ENCODE assay signal across 13 cellular contexts in the genomic region with DNA sequence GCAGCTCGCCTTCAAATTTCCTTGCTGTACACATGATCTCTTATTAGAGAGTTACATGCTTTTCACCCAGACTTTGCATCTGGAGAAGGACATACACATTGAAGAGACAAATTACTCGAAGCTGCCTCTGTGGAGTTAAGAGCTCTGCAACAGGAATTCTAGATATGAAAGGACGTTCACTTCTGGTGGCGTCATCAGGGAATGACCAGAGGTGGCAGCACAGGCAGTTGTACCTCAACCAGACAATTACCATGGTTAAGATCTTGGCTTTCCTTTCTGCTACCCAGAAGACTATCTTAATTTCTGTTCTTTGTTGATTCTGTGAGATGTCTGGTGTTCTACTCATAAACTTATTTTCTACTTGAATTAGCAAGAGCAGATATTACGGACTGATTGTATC. TPM values are rescaled to one million over a fixed set of nuclear protein-coding genes. Genes with fewer than 3 reads are reported as not detected.
A peak's percentile ranks its signal among the peaks of the same experiment; 100 is the strongest.
DNase-seq lines count a peak whose midpoint lies in the region; ATAC-seq and TF ChIP-seq lines count a peak whose summit lies in the region.
"Had no signal": no experiment of that assay in that cellular context is flagged by ENCODE, and none has a peak within 500 bp of the region (broad histone marks: within the 10 kb centered on the region; RNA-seq: fewer than 3 reads in every experiment).

No MANE protein-coding gene starts in this region.

- no peak overlapping the region for H3K27ac Mint-ChIP-seq in chondrocyte (ENCODE audit: unreplicated experiment)
- no peak overlapping the region for H3K27ac Mint-ChIP-seq in activated CD4-positive, alpha-beta T cell treated with anti-CD3 and anti-CD28 coated beads, Interleukin-2, amount 10 ng/mL, durations not matched to agents 7 days and 5 days
- H3K27ac Mint-ChIP-seq: activated T-helper 17 cell treated with anti-CD3 and anti-CD28 coated beads, Interleukin-2, amount 50 U/mL, for 72 hours had no signal

- intact Hi-C loops in head of caudate nucleus (cut with DNase I) = no loop called here

- H3K9me3 ChIP-seq in Karpas-422 (ENCODE audit: low read length) = no peaks in the 10 kb centered on the region

- no peaks in the 10 kb centered on the region for H3K4me1 Mint-ChIP-seq in chondrocyte (ENCODE audit: low read depth)
- no peaks in the 10 kb centered on the region for H3K4me1 Mint-ChIP-seq in activated CD4-positive, alpha-beta T cell treated with anti-CD3 and anti-CD28 coated beads, Interleukin-2, amount 10 ng/mL, durations not matched to agents 7 days and 5 days
- H3K4me1 Mint-ChIP-seq: activated T-helper 17 cell treated with anti-CD3 and anti-CD28 coated beads, Interleukin-2, amount 50 U/mL, for 72 hours had no signal

- H3K4me1 ChIP-seq in Karpas-422 (ENCODE audit: low read length) = no peaks in the 10 kb centered on the region

- CTCF ChIA-PET in activated CD4-positive, alpha-beta T cell treated with anti-CD3 and anti-CD28 coated beads, Interleukin-2, amount 10 ng/mL, durations not matched to agents 7 days and 5 days (lab: Charles Lee) = no interaction called here

- peak; percentile 35 for TF ChIP-seq CTCF in chondrocyte (IDR thresholded peaks at IDR 0.05)
- TF ChIP-seq CTCF in retinal pigment epithelial cell (conservative IDR thresholded peaks at IDR 0.05; ENCODE audit: low read depth, low read length) = peak; percentile 45

- no peaks in the 10 kb centered on the region for H3K9me3 Mint-ChIP-seq in chondrocyte (ENCODE audit: low read depth)
- no peaks in the 10 kb centered on the region for H3K9me3 Mint-ChIP-seq in activated CD4-positive, alpha-beta T cell treated with anti-CD3 and anti-CD28 coated beads, Interleukin-2, amount 10 ng/mL, durations not matched to agents 7 days and 5 days
- H3K9me3 Mint-ChIP-seq: activated T-helper 17 cell treated with anti-CD3 and anti-CD28 coated beads, Interleukin-2, amount 50 U/mL, for 72 hours had no signal

- H3K9me2 ChIP-seq in Karpas-422 (replicated peaks; ENCODE audit: insufficient read depth, low read length) = no peaks in the 10 kb centered on the region

- no peak for ATAC-seq in HG03457 (IDR thresholded peaks at IDR 0.05; ENCODE audit: unreplicated experiment)
- ATAC-seq: activated T-helper 17 cell treated with anti-CD3 and anti-CD28 coated beads, Interleukin-2, amount 50 U/mL, for 72 hours had no signal

- H3K79me2 ChIP-seq in Karpas-422 (ENCODE audit: low read length) = no peaks in the 10 kb centered on the region

- peaks cover 31% of the 10 kb centered on the region for H3K27me3 Mint-ChIP-seq in chondrocyte (ENCODE audit: low read depth)
- no peaks in the 10 kb centered on the region for H3K27me3 Mint-ChIP-seq in activated CD4-positive, alpha-beta T cell treated with anti-CD3 and anti-CD28 coated beads, Interleukin-2, amount 10 ng/mL, durations not matched to agents 7 days and 5 days
- H3K27me3 Mint-ChIP-seq: activated T-helper 17 cell treated with anti-CD3 and anti-CD28 coated beads, Interleukin-2, amount 50 U/mL, for 72 hours had no signal

- H3K36me3 ChIP-seq in Karpas-422 (ENCODE audit: insufficient read depth, low read length) = no peaks in the 10 kb centered on the region

- H3K4me2 ChIP-seq in Karpas-422 (ENCODE audit: low read depth, low read length, poor library complexity, severe bottlenecking) = no peak overlapping the region

- H4K20me1 ChIP-seq in Karpas-422 (ENCODE audit: insufficient read depth, low read depth, low read length) = no peaks in the 10 kb centered on the region

- H3K4me3 ChIP-seq in Karpas-422 (ENCODE audit: low read length) = no peak overlapping the region
- H3K4me3 ChIP-seq in retinal pigment epithelial cell (ENCODE audit: low read length) = no peak overlapping the region

- H3K9ac ChIP-seq in Karpas-422 (ENCODE audit: low read length) = no peak overlapping the region

- no peaks in the 10 kb centered on the region for H3K27me3 ChIP-seq in Karpas-422 (ENCODE audit: low read length)

- DNase-seq in NCI-H526 (lab: John Stamatoyannopoulos, UW) (peak; percentile 0 to 6), NCI-H526 treated with DMSO at 0.1 percent for 48 hours (lab: John Stamatoyannopoulos, UW) (no peak), Karpas-422 (peak; percentile 43), chondrocyte (ENCODE audit: low spot score) (no peak), retinal pigment epithelial cell (ENCODE audit: low read depth) (no peak), head of caudate nucleus (no peak)
- no peak for DNase-seq in activated CD4-positive, alpha-beta T cell treated with anti-CD3 and anti-CD28 coated beads, Interleukin-2, amount 10 ng/mL, durations not matched to agents 7 days and 5 days
- DNase-seq: activated CD4-positive, alpha-beta T cell treated with anti-CD3 and anti-CD28 coated beads for 1 hour; NCI-H2107; Right ventricle myocardium superior had no signal

- H2AFZ ChIP-seq in Karpas-422 (ENCODE audit: low read length) = no peak overlapping the region

- POLR2A ChIA-PET in activated CD4-positive, alpha-beta T cell treated with anti-CD3 and anti-CD28 coated beads, Interleukin-2, amount 10 ng/mL, durations not matched to agents 7 days and 5 days (lab: Charles Lee) = no interaction called here

- no peak overlapping the region for H3K27ac ChIP-seq in Karpas-422 (ENCODE audit: low read length)
- H3K27ac ChIP-seq: epithelial cell of prostate had no signal

- H3K36me3 Mint-ChIP-seq in chondrocyte (ENCODE audit: low read depth) = no peaks in the 10 kb centered on the region
- H3K36me3 Mint-ChIP-seq in activated CD4-positive, alpha-beta T cell treated with anti-CD3 and anti-CD28 coated beads, Interleukin-2, amount 10 ng/mL, durations not matched to agents 7 days and 5 days (ENCODE audit: low read depth) = no peaks in the 10 kb centered on the region

- H3K4me3 Mint-ChIP-seq in chondrocyte (ENCODE audit: unreplicated experiment) = no peak overlapping the region
- H3K4me3 Mint-ChIP-seq in activated CD4-positive, alpha-beta T cell treated with anti-CD3 and anti-CD28 coated beads, Interleukin-2, amount 10 ng/mL, durations not matched to agents 7 days and 5 days = no peak overlapping the region
- H3K4me3 Mint-ChIP-seq: activated T-helper 17 cell treated with anti-CD3 and anti-CD28 coated beads, Interleukin-2, amount 50 U/mL, for 72 hours had no signal

RNA-seq across cellular contexts. Expression of a gene that starts 39.1 kb away (rescaled TPM):
- not detected in 2 replicates for total RNA-seq in Karpas-422 (2014; rRNA removed; shearing (Covaris generic); ENCODE audit: low replicate concordance)
- total RNA-seq in chondrocyte = not detected in 3 replicates
- total RNA-seq in activated CD4-positive, alpha-beta T cell treated with anti-CD3 and anti-CD28 coated beads, Interleukin-2, amount 10 ng/mL, durations not matched to agents 7 days and 5 days = not detected
- total RNA-seq: activated T-helper 17 cell treated with anti-CD3 and anti-CD28 coated beads, Interleukin-2, amount 50 U/mL, for 72 hours; Right ventricle myocardium superior had no signal

Comparison
In these comparisons a context has a peak if more than half of its experiments do, and no peak if none do; other contexts are left out.
1. DNase-seq: peak in NCI-H526 (2 of 2) and Karpas-422 (single experiment); none in NCI-H526 treated with DMSO at 0.1 percent for 48 hours (single experiment), chondrocyte (single experiment), retinal pigment epithelial cell (single experiment), head of caudate nucleus (0 of 42) and activated CD4-positive, alpha-beta T cell treated with anti-CD3 and anti-CD28 coated beads, Interleukin-2, amount 10 ng/mL, durations not matched to agents 7 days and 5 days (single experiment).